Comparison of ENCODE assay signal across 19 cellular contexts in genomic region chr12:11609045-11609444, GRCh38.
"Had no signal": no experiment of that assay in that cellular context is flagged by ENCODE, and none has a peak within 500 bp of the region (broad histone marks: within the 10 kb centered on the region; RNA-seq: fewer than 3 reads in every experiment).

No MANE protein-coding gene starts in this region.

- H3K9me3 ChIP-seq: esophagus squamous epithelium, mucosa of descending colon had no signal

- H3K4me3 ChIP-seq: esophagus squamous epithelium, mucosa of descending colon had no signal

- H3K27me3 ChIP-seq: esophagus squamous epithelium had no signal

- H3K36me3 ChIP-seq: esophagus squamous epithelium had no signal

- ATAC-seq: activated CD8-positive, alpha-beta memory T cell treated with anti-CD3 and anti-CD28 coated beads, Interleukin-2, amount 10 ng/mL, durations not matched to agents 7 days and 5 days; activated T-cell treated with anti-CD3 and anti-CD28 coated beads, Interleukin-2, amount 50 U/mL, for 4 hours; mucosa of descending colon; naive thymus-derived CD8-positive, alpha-beta T cell; right cardiac atrium had no signal

- H3K27ac ChIP-seq: esophagus squamous epithelium had no signal

- FAIRE-seq: bronchial epithelial cell, islet of Langerhans, small intestine, TTC549 had no signal

- DNase-seq: activated CD4-positive, alpha-beta T cell treated with anti-CD3 and anti-CD28 coated beads, Interleukin-2, amount 50 U/mL, for 48 hours; activated CD4-positive, CD25-positive, alpha-beta regulatory T cell treated with anti-CD3 and anti-CD28 coated beads, Interleukin-2, amount 50 U/mL, for 72 hours; activated CD8-positive, alpha-beta memory T cell treated with anti-CD3 and anti-CD28 coated beads, Interleukin-2, amount 10 ng/mL, durations not matched to agents 7 days and 5 days; activated gamma-delta T cell treated with Interleukin-2 at 50 U/mL for 16 hours; activated naive CD8-positive, alpha-beta T cell treated with anti-CD3 and anti-CD28 coated beads for 36 hours; activated T-cell treated with anti-CD3 and anti-CD28 coated beads, Interleukin-2, amount 50 U/mL, for 4 hours; anterior cingulate cortex; esophagus squamous epithelium; foreskin fibroblast; head of caudate nucleus; mammary epithelial cell; mucosa of descending colon; naive thymus-derived CD8-positive, alpha-beta T cell; nucleus accumbens; right cardiac atrium; small intestine had no signal
